In the genomic region with DNA sequence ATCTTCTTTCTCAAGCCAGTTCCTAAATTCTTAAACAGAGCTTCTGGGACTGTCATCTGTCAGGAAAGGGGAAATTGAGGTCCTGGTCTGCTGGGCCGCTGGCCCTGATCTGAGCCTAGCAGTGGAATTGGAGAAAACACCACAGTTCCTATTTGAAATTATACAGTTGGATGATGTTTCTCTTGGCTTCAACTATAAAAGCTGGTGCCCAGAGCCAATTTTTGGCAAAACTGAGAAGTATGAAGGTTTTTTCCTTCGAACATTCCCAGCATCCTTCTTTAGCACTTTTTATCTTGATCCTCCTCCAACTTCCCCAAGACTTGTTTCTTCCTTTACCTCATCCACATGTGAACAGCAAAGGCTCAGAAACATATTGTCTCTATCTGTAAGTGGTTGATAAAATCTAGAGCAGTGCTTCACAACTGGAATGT, we compare ENCODE assay signal across 16 cellular contexts.
DNase-seq lines count a peak whose midpoint lies in the region; ATAC-seq and TF ChIP-seq lines count a peak whose summit lies in the region.
"Had no signal": no experiment of that assay in that cellular context is flagged by ENCODE, and none has a peak within 500 bp of the region (broad histone marks: within the 10 kb centered on the region; RNA-seq: fewer than 3 reads in every experiment).

No MANE protein-coding gene starts in this region.

- DNase-seq in breast epithelium (ENCODE audit: low spot score in 2 of 2) (no peak), MCF 10A (ENCODE audit: unreplicated experiment) (no peak), dorsolateral prefrontal cortex (no peak), left lung (no peak), upper lobe of right lung (no peak), kidney tubule cell (ENCODE audit: low spot score) (no peak), head of caudate nucleus (no peak)
- DNase-seq in stimulated activated naive CD4-positive, alpha-beta T cell treated with Interleukin-2 at 50 U/mL for 16 hours (lab: John Stamatoyannopoulos, UW), result no peak
- DNase-seq: 8988T; activated CD4-positive, alpha-beta T cell treated with anti-CD3 and anti-CD28 coated beads for 48 hours; activated gamma-delta T cell treated with Interleukin-2 at 50 U/mL for 16 hours; NCI-H187; NCI-H510A treated with DMSO at 0.1 percent for 48 hours had no signal

- CTCF ChIA-PET in MCF 10A (lab: Yijun Ruan, JAX), result interaction anchor here (0.6 to 1.0 kb wide), 6 partner anchors 13 to 558 kb away, joined by 3 to 4 read pairs (median 3); no protein-coding TSS in a partner anchor

- H3K27me3 ChIP-seq in breast epithelium (no peaks in the 10 kb centered on the region), dorsolateral prefrontal cortex (no peaks in the 10 kb centered on the region), left lung (peaks cover 0 to 6% of the 10 kb centered on the region in 2 donors), upper lobe of right lung (no peaks in the 10 kb centered on the region)
- H3K27me3 ChIP-seq: transverse colon had no signal

- no peaks in the 10 kb centered on the region for H3K27me3 Mint-ChIP-seq in MCF 10A (ENCODE audit: insufficient read depth, unreplicated experiment)

- H3K36me3 ChIP-seq in breast epithelium (no peaks in the 10 kb centered on the region), left lung (no peaks in the 10 kb centered on the region), upper lobe of right lung (no peaks in the 10 kb centered on the region)
- H3K36me3 ChIP-seq: transverse colon had no signal

- no peak overlapping the region for H3K4me3 ChIP-seq in breast epithelium
- H3K4me3 ChIP-seq in dorsolateral prefrontal cortex, result no peak overlapping the region
- H3K4me3 ChIP-seq in left lung, result no peak overlapping the region
- H3K4me3 ChIP-seq in upper lobe of right lung, result no peak overlapping the region
- H3K4me3 ChIP-seq: transverse colon had no signal

- H3K27ac ChIP-seq in breast epithelium (peak overlapping the region; percentile 34 to 37), dorsolateral prefrontal cortex (peak overlapping the region in 40 of 59 donors; percentile 9 to 83 (median 58)), left lung (peak overlapping the region in 1 of 2 donors; percentile 20), upper lobe of right lung (peak overlapping the region; percentile 45)
- H3K27ac ChIP-seq: C4-2B, parathyroid adenoma had no signal

- intact Hi-C loops in breast epithelium (cut with DNase I; ENCODE audit: low total_unique reads), result no loop called here
- intact Hi-C loops in MCF 10A (cut with micrococcal nuclease), result no loop called here
- intact Hi-C loops in dorsolateral prefrontal cortex (cut with DNase I), result no loop called here
- intact Hi-C loops in left lung (cut with DNase I), result no loop called here
- intact Hi-C loops in upper lobe of right lung (cut with DNase I), result no loop called here
- intact Hi-C loops in head of caudate nucleus (cut with DNase I), result no loop called here

- POLR2A ChIA-PET in MCF 10A (lab: Yijun Ruan, JAX), result interaction anchor here (0.6 to 2.3 kb wide), 12 partner anchors 10 to 414 kb away, joined by 3 to 17 read pairs (median 4); no protein-coding TSS in a partner anchor

- no TSS peak for BruUV-seq in MCF 10A (replicated peaks; lab: Mats Ljungman, UMichigan)

- ATAC-seq in left lung (peak; percentile 27), upper lobe of right lung (peak; percentile 35)

- H3K4me3 Mint-ChIP-seq in MCF 10A (ENCODE audit: unreplicated experiment), result no peak overlapping the region

- H3K4me1 Mint-ChIP-seq in MCF 10A (ENCODE audit: insufficient read depth, unreplicated experiment), result peaks cover 18% of the 10 kb centered on the region

- no peaks in the 10 kb centered on the region for H3K9me3 Mint-ChIP-seq in MCF 10A (ENCODE audit: unreplicated experiment)

- TF ChIP-seq CTCF in breast epithelium (IDR thresholded peaks at IDR 0.05), result no peak
- no peak for TF ChIP-seq CTCF in MCF 10A (IDR thresholded peaks at IDR 0.05; ENCODE audit: unreplicated experiment)
- TF ChIP-seq CTCF in dorsolateral prefrontal cortex (IDR thresholded peaks at IDR 0.05 in 54 of 56, conservative IDR thresholded peaks at IDR 0.05 in 2 of 56; ENCODE audit: low read depth in 1 of 56, partially characterized antibody in 56 of 56), result no peak
- no peak for TF ChIP-seq CTCF in left lung (IDR thresholded peaks at IDR 0.05)
- TF ChIP-seq CTCF in upper lobe of right lung (IDR thresholded peaks at IDR 0.05), result no peak

- no peak for TF ChIP-seq POLR2A in breast epithelium (IDR thresholded peaks at IDR 0.05)

- H3K9me3 ChIP-seq in breast epithelium, result no peaks in the 10 kb centered on the region
- H3K9me3 ChIP-seq in left lung, result no peaks in the 10 kb centered on the region
- no peaks in the 10 kb centered on the region for H3K9me3 ChIP-seq in upper lobe of right lung
- H3K9me3 ChIP-seq: transverse colon had no signal

- H3K36me3 Mint-ChIP-seq in MCF 10A (ENCODE audit: insufficient read depth, unreplicated experiment), result peaks cover 7% of the 10 kb centered on the region

- peaks cover 0 to 5% of the 10 kb centered on the region in 2 donors for H3K4me1 ChIP-seq in breast epithelium
- peaks cover 11 to 42% of the 10 kb centered on the region in 2 donors for H3K4me1 ChIP-seq in left lung
- peaks cover 15% of the 10 kb centered on the region for H3K4me1 ChIP-seq in upper lobe of right lung

- H3K27ac Mint-ChIP-seq in MCF 10A (ENCODE audit: low read depth, unreplicated experiment), result no peak overlapping the region
